1 cellular context compared by ENCODE assay signal in genomic region chr16:4253394-4254150, GRCh38.
A peak's percentile ranks its signal among the peaks of the same experiment; 100 is the strongest.
TF ChIP-seq lines count a peak whose summit lies in the region.

No MANE protein-coding gene starts in this region.

TF ChIP-seq in K562, 482 proteins besides CTCF, POLR2A, EP300 and RAD21 (continued from another document and continues in another):
- no peak for TF ChIP-seq SFPQ (IDR thresholded peaks at IDR 0.05; ENCODE audit: low read depth, low read length)
- no peak for TF ChIP-seq ZNF407 (IDR thresholded peaks at IDR 0.05; ENCODE audit: low read depth)
- peak; percentile 7 for TF ChIP-seq NEUROD1 (IDR thresholded peaks at IDR 0.05; ENCODE audit: borderline replicate concordance, low read depth, low read length, partially characterized antibody)
- TF ChIP-seq KDM5B (IDR thresholded peaks at IDR 0.05; ENCODE audit: insufficient replicate concordance, low read depth, low read length): peak; percentile 87
- TF ChIP-seq NONO (IDR thresholded peaks at IDR 0.05; ENCODE audit: low read depth in 2 of 2, low read length in 1 of 2): peak in 1 of 2 experiments; percentile 43; a peak in 2 of 4 replicates
- TF ChIP-seq SRSF3 (IDR thresholded peaks at IDR 0.05; ENCODE audit: insufficient read depth, low read length): no peak
- TF ChIP-seq EGR1 (conservative IDR thresholded peaks at IDR 0.05): peak; percentile 50
- peak; percentile 4; the same call in 1 of the 2 replicates for TF ChIP-seq ZNF197 (CRISPR knock-in tag; IDR thresholded peaks at IDR 0.05; ENCODE audit: low read depth)
- TF ChIP-seq ZNF512 (tag; IDR thresholded peaks at IDR 0.05): no peak
- TF ChIP-seq ZNF766 (CRISPR knock-in tag; conservative IDR thresholded peaks at IDR 0.05): 0 out of 2 replicates have a peak, but pooled peaks have one; percentile 38
- peak; percentile 81 for TF ChIP-seq PML (IDR thresholded peaks at IDR 0.05; ENCODE audit: low read length)
- TF ChIP-seq RCOR1 (IDR thresholded peaks at IDR 0.05; ENCODE audit: borderline replicate concordance in 1 of 2, low read depth in 2 of 2, low read length in 2 of 2): peak in 1 of 2 experiments; percentile 44; a peak in 1 of 4 replicates
- peak; percentile 45; the same call in 1 of the 2 replicates for TF ChIP-seq TARDBP (IDR thresholded peaks at IDR 0.05)
- no peak; the same call in none of the 2 replicates for TF ChIP-seq TCF3 (CRISPR knock-in tag; IDR thresholded peaks at IDR 0.05)
- no peak for TF ChIP-seq ZBTB43 (CRISPR knock-in tag; IDR thresholded peaks at IDR 0.05)
- TF ChIP-seq ATF2 (CRISPR knock-in tag; IDR thresholded peaks at IDR 0.05): no peak
- TF ChIP-seq VEZF1 (CRISPR knock-in tag; IDR thresholded peaks at IDR 0.05): peak; percentile 85
- peak; percentile 42 for TF ChIP-seq FOXP1 (CRISPR knock-in tag; IDR thresholded peaks at IDR 0.05)
- TF ChIP-seq FOXP4 (CRISPR knock-in tag; IDR thresholded peaks at IDR 0.05; ENCODE audit: borderline replicate concordance): no peak
- peak; percentile 94 for TF ChIP-seq GMEB1 (CRISPR knock-in tag; IDR thresholded peaks at IDR 0.05)
- TF ChIP-seq KAT2B (IDR thresholded peaks at IDR 0.05; ENCODE audit: low read depth, low read length): peak; percentile 69
- TF ChIP-seq RBM34 (IDR thresholded peaks at IDR 0.05; ENCODE audit: borderline replicate concordance, insufficient read depth, low read length): 0 out of 2 replicates have a peak, but pooled peaks have one; percentile 19
- TF ChIP-seq PHB2 (IDR thresholded peaks at IDR 0.05; ENCODE audit: low read depth): no peak
- TF ChIP-seq MAFG (tag; conservative IDR thresholded peaks at IDR 0.05): no peak
- peak; percentile 42; the same call in 1 of the 2 replicates for TF ChIP-seq TOE1 (IDR thresholded peaks at IDR 0.05; ENCODE audit: borderline replicate concordance)
- 0 out of 2 replicates have a peak, but pooled peaks have one; percentile 65 for TF ChIP-seq TOE1 (CRISPR knock-in tag; IDR thresholded peaks at IDR 0.05; ENCODE audit: borderline replicate concordance, low read depth)
- peak; percentile 73 to 92; a peak in 3 of 4 replicates for TF ChIP-seq UBTF (IDR thresholded peaks at IDR 0.05; ENCODE audit: borderline replicate concordance in 1 of 2, low read depth in 2 of 2, low read length in 2 of 2)
- peak; percentile 92 for TF ChIP-seq TAF1 (IDR thresholded peaks at IDR 0.05; ENCODE audit: control insufficient read depth, extremely low read depth, insufficient read depth, low read length, severe bottlenecking)
- no peak for TF ChIP-seq MCM3 (IDR thresholded peaks at IDR 0.05)
